ENCODE assay signal across 10 cellular contexts in the genomic region with DNA sequence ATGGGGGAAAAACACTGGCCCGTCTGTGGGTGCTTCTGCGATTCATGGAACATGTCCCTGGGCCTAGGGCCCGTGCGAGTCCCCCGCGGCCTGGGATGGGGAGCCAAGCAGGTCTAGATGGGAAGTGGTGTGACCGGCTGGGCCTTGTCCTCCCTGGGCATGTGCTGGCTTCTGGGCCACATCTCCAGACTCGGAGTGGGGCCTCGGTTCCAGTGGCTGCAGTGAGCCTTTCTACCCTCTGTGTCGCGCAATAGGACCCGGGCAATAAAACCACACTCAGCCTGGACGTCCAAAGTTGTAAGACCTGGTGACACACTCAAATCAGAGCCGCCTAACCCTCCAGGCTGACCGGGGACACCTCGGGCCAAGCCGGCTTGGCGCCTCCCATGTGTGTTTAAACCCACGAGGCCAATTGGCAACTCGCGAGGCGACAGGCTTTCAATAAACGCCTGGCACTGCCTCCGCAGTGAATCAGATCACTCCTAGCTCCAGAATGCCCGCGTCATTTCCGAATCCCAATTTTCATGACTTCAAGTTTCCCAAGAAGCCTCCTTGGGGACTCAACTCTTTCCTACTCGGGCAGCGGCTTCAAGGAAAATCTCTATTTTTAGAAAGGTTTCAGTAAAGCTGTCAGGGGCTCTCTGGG. TPM values are rescaled to one million over a fixed set of nuclear protein-coding genes. Genes with fewer than 3 reads are reported as not detected.
DNase-seq lines count a peak whose midpoint lies in the region; ATAC-seq and TF ChIP-seq lines count a peak whose summit lies in the region.
"Had no signal": no experiment of that assay in that cellular context is flagged by ENCODE, and none has a peak within 500 bp of the region (broad histone marks: within the 10 kb centered on the region; RNA-seq: fewer than 3 reads in every experiment).

No MANE protein-coding gene starts in this region.

- DNase-seq in T-helper 1 cell (no peak), fibroblast of mammary gland (ENCODE audit: low read depth) (peak; percentile 86), thyroid gland (peak; percentile 54 to 57)
- no peak for DNase-seq in stimulated activated CD4-positive, alpha-beta T cell treated with anti-CD3 and anti-CD28 coated beads, Interleukin-4, amount 100 ng/mL, for 4 hours

- no peaks in the 10 kb centered on the region for H3K9me3 Mint-ChIP-seq in T-helper 1 cell treated with Interleukin-12 subunit alpha and Interleukin-12 subunit beta and Interleukin-4 antibody, amounts not matched to agents 30 μg/mL and 1 μg/mL, for 36 hours

- peak overlapping the region; percentile 18 for H3K9ac ChIP-seq in muscle layer of colon (ENCODE audit: low read length)
- H3K9ac ChIP-seq: KMS-11 had no signal

- WGBS in thyroid gland, 2 donors, result 63 to 71% methylated on average over 22 to 29 of the region's 29 CpGs

- H3K27me3 Mint-ChIP-seq in T-helper 1 cell treated with Interleukin-12 subunit alpha and Interleukin-12 subunit beta and Interleukin-4 antibody, amounts not matched to agents 30 μg/mL and 1 μg/mL, for 36 hours (ENCODE audit: low read depth), result no peaks in the 10 kb centered on the region

- H3K36me3 ChIP-seq in muscle layer of colon (ENCODE audit: insufficient read depth, low read length) (peaks cover 38% of the 10 kb centered on the region), thyroid gland (peaks cover 4 to 6% of the 10 kb centered on the region in 2 donors)

- peaks cover 28% of the 10 kb centered on the region for H3K4me1 ChIP-seq in muscle layer of colon (ENCODE audit: insufficient read depth, low read length)
- peaks cover 28 to 52% of the 10 kb centered on the region in 2 donors for H3K4me1 ChIP-seq in thyroid gland

- H3K4me1 Mint-ChIP-seq in T-helper 1 cell treated with Interleukin-12 subunit alpha and Interleukin-12 subunit beta and Interleukin-4 antibody, amounts not matched to agents 30 μg/mL and 1 μg/mL, for 36 hours (ENCODE audit: low read depth), result peaks cover 50% of the 10 kb centered on the region

- peaks cover 46% of the 10 kb centered on the region for H3K36me3 Mint-ChIP-seq in T-helper 1 cell treated with Interleukin-12 subunit alpha and Interleukin-12 subunit beta and Interleukin-4 antibody, amounts not matched to agents 30 μg/mL and 1 μg/mL, for 36 hours (ENCODE audit: low read depth)

- H3K27me3 ChIP-seq in muscle layer of colon (ENCODE audit: control insufficient read depth in 1 of 2, insufficient read depth in 2 of 2, low read length in 2 of 2) (no peaks in the 10 kb centered on the region), thyroid gland (no peaks in the 10 kb centered on the region)

- no peaks in the 10 kb centered on the region for H3K9me3 ChIP-seq in muscle layer of colon (ENCODE audit: low read length)
- no peaks in the 10 kb centered on the region for H3K9me3 ChIP-seq in thyroid gland

- H3K4me3 Mint-ChIP-seq in T-helper 1 cell treated with Interleukin-12 subunit alpha and Interleukin-12 subunit beta and Interleukin-4 antibody, amounts not matched to agents 30 μg/mL and 1 μg/mL, for 36 hours, result peak overlapping the region; percentile 32

- TF ChIP-seq POLR2A in thyroid gland (IDR thresholded peaks at IDR 0.05), result no peak

- no peak for ATAC-seq in GM21786 (IDR thresholded peaks at IDR 0.05; ENCODE audit: unreplicated experiment)
- no peak for ATAC-seq in HG02884 (IDR thresholded peaks at IDR 0.05; ENCODE audit: unreplicated experiment)

- H3K4me3 ChIP-seq in fibroblast of mammary gland (ENCODE audit: control insufficient read depth, low read depth, low read length) (no peak overlapping the region), muscle layer of colon (ENCODE audit: low read depth in 1 of 2, low read length in 2 of 2) (no peak overlapping the region), thyroid gland (replicated peaks in 1 of 3) (no peak overlapping the region)

- intact Hi-C loops in thyroid gland (cut with DNase I), result loop anchor here (2.0 to 5.0 kb wide), 2 partner anchors 55 to 135 kb away; no protein-coding TSS in a partner anchor

- H3K27ac Mint-ChIP-seq in T-helper 1 cell treated with Interleukin-12 subunit alpha and Interleukin-12 subunit beta and Interleukin-4 antibody, amounts not matched to agents 30 μg/mL and 1 μg/mL, for 36 hours, result peak overlapping the region; percentile 77

- no peak for TF ChIP-seq CTCF in fibroblast of mammary gland (conservative IDR thresholded peaks at IDR 0.05; ENCODE audit: control insufficient read depth, insufficient read depth, low read depth, low read length)
- no peak for TF ChIP-seq CTCF in thyroid gland (IDR thresholded peaks at IDR 0.05)

- H3K27ac ChIP-seq in muscle layer of colon (ENCODE audit: low read depth, low read length) (peak overlapping the region; percentile 70), thyroid gland (peak overlapping the region; percentile 30 to 93 (median 90))
- H3K27ac ChIP-seq: 22Rv1, KMS-11 had no signal

RNA-seq across cellular contexts. Expression of gene KLF2, which starts 57.3 kb away (rescaled TPM):
- 10 to 100 TPM in 3 of 4 donors, 1 to 10 TPM in 1; 9.1 to 15.9 (median 14.0) TPM for total RNA-seq in thyroid gland

Comparison
In these comparisons a context has a peak if more than half of its experiments do, and no peak if none do; other contexts are left out.
1. DNase-seq: peak in fibroblast of mammary gland (single experiment) and thyroid gland (2 of 2); none in T-helper 1 cell (0 of 5) and stimulated activated CD4-positive, alpha-beta T cell treated with anti-CD3 and anti-CD28 coated beads, Interleukin-4, amount 100 ng/mL, for 4 hours (0 of 2).